16 cellular contexts compared by ENCODE assay signal in genomic region chr10:124176309-124177179, GRCh38.
DNase-seq lines count a peak whose midpoint lies in the region; TF ChIP-seq lines count a peak whose summit lies in the region.
"Had no signal": no experiment of that assay in that cellular context is flagged by ENCODE, and none has a peak within 500 bp of the region (broad histone marks: within the 10 kb centered on the region; RNA-seq: fewer than 3 reads in every experiment).

No MANE protein-coding gene starts in this region.

- peak overlapping the region; percentile 42 for H3K27ac Mint-ChIP-seq in osteocyte (ENCODE audit: unreplicated experiment)
- no peak overlapping the region for H3K27ac Mint-ChIP-seq in activated CD4-positive, alpha-beta T cell treated with anti-CD3 and anti-CD28 coated beads, Interleukin-2, amount 10 ng/mL, durations not matched to agents 24 days and 14 days
- H3K27ac Mint-ChIP-seq: activated naive CD4-positive, alpha-beta T cell treated with anti-CD3 and anti-CD28 coated beads for 36 hours had no signal

- peak overlapping the region; percentile 45 for H3K4me3 Mint-ChIP-seq in osteocyte (ENCODE audit: unreplicated experiment)
- no peak overlapping the region for H3K4me3 Mint-ChIP-seq in activated CD4-positive, alpha-beta T cell treated with anti-CD3 and anti-CD28 coated beads, Interleukin-2, amount 10 ng/mL, durations not matched to agents 24 days and 14 days
- H3K4me3 Mint-ChIP-seq: activated naive CD4-positive, alpha-beta T cell treated with anti-CD3 and anti-CD28 coated beads for 36 hours; brain had no signal

- intact Hi-C loops in activated CD4-positive, alpha-beta T cell treated with anti-CD3 and anti-CD28 coated beads, Interleukin-2, amount 10 ng/mL, durations not matched to agents 24 days and 14 days (cut with micrococcal nuclease) = no loop called here

- H3K4me3 ChIP-seq in fibroblast of villous mesenchyme (ENCODE audit: low read depth, low read length) (no peak overlapping the region), HAP-1 (no peak overlapping the region)
- H3K4me3 ChIP-seq: gastrocnemius medialis, pancreas, thoracic aorta had no signal

- H3K27me3 Mint-ChIP-seq in osteocyte (ENCODE audit: unreplicated experiment) = no peaks in the 10 kb centered on the region
- H3K27me3 Mint-ChIP-seq in activated CD4-positive, alpha-beta T cell treated with anti-CD3 and anti-CD28 coated beads, Interleukin-2, amount 10 ng/mL, durations not matched to agents 24 days and 14 days = peaks cover 9% of the 10 kb centered on the region

- H3K9me3 Mint-ChIP-seq in osteocyte (ENCODE audit: unreplicated experiment) = no peaks in the 10 kb centered on the region
- H3K9me3 Mint-ChIP-seq in activated CD4-positive, alpha-beta T cell treated with anti-CD3 and anti-CD28 coated beads, Interleukin-2, amount 10 ng/mL, durations not matched to agents 24 days and 14 days = no peaks in the 10 kb centered on the region
- H3K9me3 Mint-ChIP-seq: activated naive CD4-positive, alpha-beta T cell treated with anti-CD3 and anti-CD28 coated beads for 36 hours had no signal

- H3K4me1 Mint-ChIP-seq in osteocyte (ENCODE audit: unreplicated experiment) = peaks cover 32% of the 10 kb centered on the region
- H3K4me1 Mint-ChIP-seq in activated CD4-positive, alpha-beta T cell treated with anti-CD3 and anti-CD28 coated beads, Interleukin-2, amount 10 ng/mL, durations not matched to agents 24 days and 14 days = peaks cover 6% of the 10 kb centered on the region

- H3K27ac ChIP-seq in KOPT-K1 (ENCODE audit: low read depth, low read length, poor library complexity, severe bottlenecking) = peak overlapping the region; percentile 55
- H3K27ac ChIP-seq: 22Rv1, gastrocnemius medialis, pancreas, thoracic aorta had no signal

- in situ Hi-C loops in HAP-1 (cut with MboI; ENCODE audit: low sequenced_read_pairs) = no loop called here

- no peaks in the 10 kb centered on the region for H3K4me1 ChIP-seq in HAP-1
- H3K4me1 ChIP-seq: gastrocnemius medialis, pancreas had no signal

- H3K9me3 ChIP-seq in KOPT-K1 (ENCODE audit: insufficient read depth, low read length, poor library complexity, severe bottlenecking) (no peaks in the 10 kb centered on the region), HAP-1 (no peaks in the 10 kb centered on the region)
- H3K9me3 ChIP-seq: gastrocnemius medialis, pancreas, thoracic aorta had no signal

- no peaks in the 10 kb centered on the region for H3K27me3 ChIP-seq in HAP-1 (ENCODE audit: low read depth)
- H3K27me3 ChIP-seq: gastrocnemius medialis, pancreas had no signal

- TF ChIP-seq CTCF in fibroblast of villous mesenchyme (IDR thresholded peaks at IDR 0.05; ENCODE audit: insufficient read depth, low read depth, low read length) (no peak), osteocyte (IDR thresholded peaks at IDR 0.05) (no peak)

- DNase-seq in NCI-H146 (lab: John Stamatoyannopoulos, UW) (peak; percentile 4), NCI-H146 treated with DMSO at 0.1 percent for 48 hours (lab: John Stamatoyannopoulos, UW; ENCODE audit: unreplicated experiment) (no peak), fibroblast of villous mesenchyme (ENCODE audit: low read depth) (peak; percentile 90), osteocyte (ENCODE audit: extremely low spot score, unreplicated experiment) (peak; percentile 81), HAP-1 (ENCODE audit: low spot score in 2 of 2) (no peak), GF-D8 (lab: John Stamatoyannopoulos, UW) (no peak)
- DNase-seq in activated CD4-positive, alpha-beta T cell treated with anti-CD3 and anti-CD28 coated beads, Interleukin-2, amount 10 ng/mL, durations not matched to agents 24 days and 14 days = no peak
- DNase-seq: activated CD4-positive, CD25-positive, alpha-beta regulatory T cell treated with anti-CD3 and anti-CD28 coated beads, Interleukin-2, amount 50 U/mL, for 72 hours; activated naive CD4-positive, alpha-beta T cell treated with anti-CD3 and anti-CD28 coated beads for 36 hours; gastrocnemius medialis; NK-92 treated with Interleukin-12 subunit alpha and Interleukin-12 subunit beta, amount 100 ng/mL, for 24 hours; pancreas had no signal

- H3K36me3 ChIP-seq in KOPT-K1 (ENCODE audit: insufficient read depth, low read length) = no peaks in the 10 kb centered on the region
- H3K36me3 ChIP-seq in HAP-1 (replicated peaks) = no peaks in the 10 kb centered on the region
- H3K36me3 ChIP-seq: gastrocnemius medialis, pancreas, thoracic aorta had no signal

- no peaks in the 10 kb centered on the region for H3K36me3 Mint-ChIP-seq in osteocyte (ENCODE audit: unreplicated experiment)
- H3K36me3 Mint-ChIP-seq in activated CD4-positive, alpha-beta T cell treated with anti-CD3 and anti-CD28 coated beads, Interleukin-2, amount 10 ng/mL, durations not matched to agents 24 days and 14 days (ENCODE audit: low read depth) = no peaks in the 10 kb centered on the region
- H3K36me3 Mint-ChIP-seq: brain had no signal

Comparison
In these comparisons a context has a peak if more than half of its experiments do, and no peak if none do; other contexts are left out.
1. DNase-seq: peak in NCI-H146 (single experiment), fibroblast of villous mesenchyme (single experiment) and osteocyte (single experiment); none in NCI-H146 treated with DMSO at 0.1 percent for 48 hours (single experiment), HAP-1 (0 of 2), GF-D8 (single experiment) and activated CD4-positive, alpha-beta T cell treated with anti-CD3 and anti-CD28 coated beads, Interleukin-2, amount 10 ng/mL, durations not matched to agents 24 days and 14 days (single experiment).